Comparison of ENCODE assay signal across 13 cellular contexts in genomic region chr16:83992624-83993023, GRCh38. TPM values are rescaled to one million over a fixed set of nuclear protein-coding genes. Genes with fewer than 3 reads are reported as not detected.
DNase-seq lines count a peak whose midpoint lies in the region; ATAC-seq and TF ChIP-seq lines count a peak whose summit lies in the region.
"Had no signal": no experiment of that assay in that cellular context is flagged by ENCODE, and none has a peak within 500 bp of the region (broad histone marks: within the 10 kb centered on the region; RNA-seq: fewer than 3 reads in every experiment).

No MANE protein-coding gene starts in this region.

- H3K9ac ChIP-seq in GM23248 = no peak overlapping the region

- H3K4me1 ChIP-seq in GM23248 (ENCODE audit: insufficient read depth) = peaks cover 11% of the 10 kb centered on the region
- H3K4me1 ChIP-seq in left ventricle myocardium inferior = peaks cover 12% of the 10 kb centered on the region
- H3K4me1 ChIP-seq in esophagus muscularis mucosa = peaks cover 11 to 23% (median 21%) of the 10 kb centered on the region in 4 donors

- TF ChIP-seq EP300 in esophagus muscularis mucosa (IDR thresholded peaks at IDR 0.05) = no peak

- no peaks in the 10 kb centered on the region for H3K9me3 ChIP-seq in GM23248 (ENCODE audit: low read depth)
- no peaks in the 10 kb centered on the region for H3K9me3 ChIP-seq in left ventricle myocardium inferior (replicated peaks)
- H3K9me3 ChIP-seq in esophagus muscularis mucosa = no peaks in the 10 kb centered on the region

- H3K9me2 ChIP-seq in GM23248 (ENCODE audit: insufficient read depth) = no peaks in the 10 kb centered on the region

- DNase-seq in GM23248 (peak; percentile 79), left ventricle myocardium inferior (peak; percentile 49), sciatic nerve (ENCODE audit: low spot score) (no peak), esophagus muscularis mucosa (ENCODE audit: extremely low spot score) (no peak), NK-92 (lab: John Stamatoyannopoulos, UW; ENCODE audit: unreplicated experiment) (no peak)
- DNase-seq: NCI-H1930; stimulated activated naive B cell treated with anti-CD40 and anti-IgM and Interleukin-4, amounts not matched to agents 10 μg/mL and 1 μg/mL and 100 μg/mL, for 72 hours; T-cell had no signal

- no peak for TF ChIP-seq POLR2A in esophagus muscularis mucosa (IDR thresholded peaks at IDR 0.05; ENCODE audit: low read depth)

- H3K27me3 ChIP-seq in GM23248 (replicated peaks; ENCODE audit: insufficient read depth) (peaks cover 20% of the 10 kb centered on the region), left ventricle myocardium inferior (ENCODE audit: low read depth) (peaks cover 9% of the 10 kb centered on the region), esophagus muscularis mucosa (no peaks in the 10 kb centered on the region)

- no peaks in the 10 kb centered on the region for H3F3A ChIP-seq in GM23248 (ENCODE audit: insufficient read depth)

- H3K27ac ChIP-seq in GM23248 (no peak overlapping the region), angular gyrus (ENCODE audit: low read depth, low read length) (peak overlapping the region; percentile 56), left ventricle myocardium inferior (replicated peaks) (peak overlapping the region; percentile 44), esophagus muscularis mucosa (replicated peaks in 1 of 4) (peak overlapping the region in 1 of 4 donors; percentile 39)
- H3K27ac ChIP-seq: skin epidermis had no signal

- in situ Hi-C loops in GM23248 (cut with MboI) = no loop called here

- no peak overlapping the region for H2AFZ ChIP-seq in GM23248

- H3K36me3 ChIP-seq in GM23248 (ENCODE audit: low read depth) (no peaks in the 10 kb centered on the region), left ventricle myocardium inferior (no peaks in the 10 kb centered on the region), esophagus muscularis mucosa (no peaks in the 10 kb centered on the region)

- TF ChIP-seq CTCF in left ventricle myocardium inferior (IDR thresholded peaks at IDR 0.05; ENCODE audit: borderline replicate concordance) (no peak), esophagus muscularis mucosa (IDR thresholded peaks at IDR 0.05) (no peak)

- no peaks in the 10 kb centered on the region for H3K79me2 ChIP-seq in GM23248 (ENCODE audit: insufficient read depth)

- H3K4me2 ChIP-seq in GM23248 (ENCODE audit: unreplicated experiment) = no peak overlapping the region

- no peaks in the 10 kb centered on the region for H4K20me1 ChIP-seq in GM23248 (ENCODE audit: insufficient read depth)

- H3K4me3 ChIP-seq in GM23248 = no peak overlapping the region
- H3K4me3 ChIP-seq in left ventricle myocardium inferior = peak overlapping the region; percentile 3
- no peak overlapping the region for H3K4me3 ChIP-seq in esophagus muscularis mucosa
- H3K4me3 ChIP-seq: skin epidermis had no signal

- intact Hi-C loops in left ventricle myocardium inferior (cut with micrococcal nuclease) = no loop called here
- intact Hi-C loops in sciatic nerve (cut with DNase I) = no loop called here
- intact Hi-C loops in esophagus muscularis mucosa (cut with DNase I) = no loop called here

- ATAC-seq in sciatic nerve (peak; percentile 58), HG03108 (IDR thresholded peaks at IDR 0.05; ENCODE audit: unreplicated experiment) (no peak), GM19351 (IDR thresholded peaks at IDR 0.05; ENCODE audit: unreplicated experiment) (no peak)
- ATAC-seq: stimulated activated naive B cell treated with anti-CD40 and anti-IgM and Interleukin-4, amounts not matched to agents 10 μg/mL and 1 μg/mL and 100 μg/mL, for 72 hours; T-cell had no signal

- WGBS in GM23248 (ENCODE audit: low coverage in 1 of 2, low lambda C conversion rate in 2 of 2, missing lambda C conversion rate in 2 of 2), 2 experiments = 81 to 83% methylated on average over 6 of the region's 6 CpGs
- 64% methylated on average over 6 of the region's 6 CpGs for WGBS in esophagus muscularis mucosa

RNA-seq across cellular contexts. Expression of gene NECAB2, which starts 24.6 kb away (rescaled TPM):
- total RNA-seq in GM23248 (2014; rRNA removed; shearing (Covaris generic)) = not detected in 2 replicates
- polyA plus RNA-seq in GM23248 (2016; fragmentation: Nextera tagmentation; extraction: Ambion mirVana) = 0.62 and 1.2 TPM in 2 replicates
- total RNA-seq in left ventricle myocardium inferior (0.69 TPM), sciatic nerve (0.80 TPM), esophagus muscularis mucosa (not detected)
- total RNA-seq: activated CD8-positive, alpha-beta memory T cell treated with anti-CD3 and anti-CD28 coated beads for 36 hours; T-cell had no signal

RNA-seq across cellular contexts. Expression of gene OSGIN1, which starts 39.6 kb away (rescaled TPM):
- 0.63 and 1.1 TPM in 2 replicates for total RNA-seq in GM23248 (2014; rRNA removed; shearing (Covaris generic))
- 5.7 and 6.3 TPM in 2 replicates for polyA plus RNA-seq in GM23248 (2016; fragmentation: Nextera tagmentation; extraction: Ambion mirVana)
- total RNA-seq in left ventricle myocardium inferior (12.5 TPM), sciatic nerve (11.5 TPM), esophagus muscularis mucosa (10 to 100 TPM in 3 of 4 donors, 1 to 10 TPM in 1; 7.1 to 17.6 (median 13.8) TPM)

RNA-seq across cellular contexts. Expression of gene SLC38A8, which starts 50.0 kb away (rescaled TPM):
- total RNA-seq in GM23248 (2014; rRNA removed; shearing (Covaris generic)) = not detected in 2 replicates
- not detected in 2 replicates for polyA plus RNA-seq in GM23248 (2016; fragmentation: Nextera tagmentation; extraction: Ambion mirVana)
- not detected for total RNA-seq in left ventricle myocardium inferior
- total RNA-seq in sciatic nerve = not detected
- not detected for total RNA-seq in esophagus muscularis mucosa
- total RNA-seq: activated CD8-positive, alpha-beta memory T cell treated with anti-CD3 and anti-CD28 coated beads for 36 hours; T-cell had no signal

Comparison
In these comparisons a context has a peak if more than half of its experiments do, and no peak if none do; other contexts are left out.
1. DNase-seq: peak in GM23248 (single experiment) and left ventricle myocardium inferior (single experiment); none in sciatic nerve (single experiment), esophagus muscularis mucosa (single experiment) and NK-92 (single experiment).